9 cellular contexts compared by ENCODE assay signal in the genomic region with DNA sequence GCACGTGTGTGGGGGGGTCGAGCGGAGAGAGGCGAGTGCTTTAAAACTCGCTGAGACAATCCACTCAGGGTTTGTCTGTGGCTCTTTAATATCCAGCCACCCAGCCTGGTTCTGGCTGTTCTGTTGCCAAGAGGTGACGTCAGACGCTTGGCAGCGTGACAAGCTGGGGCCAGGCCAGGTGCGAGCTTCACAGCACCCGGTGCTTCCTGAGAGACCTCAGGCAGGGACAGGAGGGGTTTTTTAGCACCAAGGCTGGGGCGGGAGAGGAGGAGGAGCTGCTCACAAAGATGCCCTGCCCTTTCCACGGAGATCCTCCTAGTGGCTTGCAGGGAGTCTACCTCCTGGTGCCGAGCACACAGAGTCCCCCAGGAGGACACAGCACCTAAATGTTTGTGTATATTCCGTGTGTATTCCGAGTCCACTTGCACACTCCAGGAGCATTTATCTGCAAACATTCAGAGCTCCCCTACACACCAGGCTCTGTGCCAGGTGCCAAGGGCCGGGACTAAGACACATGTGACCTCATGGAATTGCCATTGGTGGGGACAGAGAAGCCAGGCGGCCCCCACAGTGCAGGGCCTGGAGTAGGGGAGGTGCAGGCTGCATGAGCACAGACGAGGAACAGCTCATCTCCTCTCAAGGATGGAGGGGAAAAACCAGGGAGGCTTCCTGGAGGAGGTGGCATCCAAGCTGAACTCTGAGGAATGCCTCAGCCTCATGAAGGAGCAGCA.
DNase-seq lines count a peak whose midpoint lies in the region; ATAC-seq, FAIRE-seq and TF ChIP-seq lines count a peak whose summit lies in the region.
"Had no signal": no experiment of that assay in that cellular context is flagged by ENCODE, and none has a peak within 500 bp of the region (broad histone marks: within the 10 kb centered on the region; RNA-seq: fewer than 3 reads in every experiment).

No MANE protein-coding gene starts in this region.

- TF ChIP-seq CTCF in heart right ventricle (IDR thresholded peaks at IDR 0.05): no peak
- TF ChIP-seq CTCF in thyroid gland (IDR thresholded peaks at IDR 0.05): no peak

- H3K9me3 ChIP-seq in heart right ventricle: no peaks in the 10 kb centered on the region
- no peaks in the 10 kb centered on the region for H3K9me3 ChIP-seq in thyroid gland
- H3K9me3 ChIP-seq: SJSA1 had no signal

- no peak for FAIRE-seq in RCC 7860 (lab: Jason Lieb, UNC)

- H3K4me3 ChIP-seq in heart right ventricle: no peak overlapping the region
- H3K4me3 ChIP-seq in thyroid gland (replicated peaks in 1 of 3): no peak overlapping the region
- H3K4me3 ChIP-seq: SJSA1 had no signal

- DNase-seq in stimulated activated CD4-positive, alpha-beta T cell treated with anti-CD3 and anti-CD28 coated beads, Interleukin-1b, Interleukin-23, amount 100 ng/mL, for 48 hours: peak; percentile 8
- DNase-seq in stimulated activated CD4-positive, alpha-beta T cell treated with anti-CD3 and anti-CD28 coated beads, Interleukin-4, amount 100 ng/mL, for 24 hours: no peak
- peak; percentile 8 for DNase-seq in RCC 7860 (ENCODE audit: low spot score)
- peak; percentile 67 to 72 for DNase-seq in heart right ventricle
- peak; percentile 91 to 92 for DNase-seq in thyroid gland
- DNase-seq in T-helper 9 cell: no peak
- DNase-seq in iPS-NIHi7 (ENCODE audit: extremely low spot score): no peak

- H3K36me3 ChIP-seq in heart right ventricle (no peaks in the 10 kb centered on the region), thyroid gland (no peaks in the 10 kb centered on the region)
- H3K36me3 ChIP-seq: SJSA1 had no signal

- H3K27ac ChIP-seq in heart right ventricle (no peak overlapping the region), thyroid gland (no peak overlapping the region)
- H3K27ac ChIP-seq: SJSA1 had no signal

- 7 to 12% methylated on average over 18 of the region's 18 CpGs for WGBS in heart right ventricle, 2 donors
- 8 to 10% methylated on average over 11 to 18 of the region's 18 CpGs for WGBS in thyroid gland, 2 donors

- peaks cover 0 to 23% (median 2%) of the 10 kb centered on the region in 7 donors for H3K27me3 ChIP-seq in heart right ventricle
- no peaks in the 10 kb centered on the region for H3K27me3 ChIP-seq in thyroid gland
- H3K27me3 ChIP-seq: SJSA1 had no signal

- ATAC-seq in heart right ventricle: peak; percentile 61 to 93 (median 88)
- no peak for ATAC-seq in GM19455 (IDR thresholded peaks at IDR 0.05; ENCODE audit: unreplicated experiment)

- H3K4me1 ChIP-seq in heart right ventricle (peaks cover 0 to 16% (median 8%) of the 10 kb centered on the region in 9 donors), thyroid gland (peaks cover 14 to 19% of the 10 kb centered on the region in 2 donors)
- H3K4me1 ChIP-seq: SJSA1 had no signal

- no peak for TF ChIP-seq POLR2A in thyroid gland (IDR thresholded peaks at IDR 0.05)

- intact Hi-C loops in heart right ventricle (cut with DNase I) (no loop called here), thyroid gland (cut with DNase I) (no loop called here)

Comparison
In these comparisons a context has a peak if more than half of its experiments do, and no peak if none do; other contexts are left out.
1. DNase-seq: peak in stimulated activated CD4-positive, alpha-beta T cell treated with anti-CD3 and anti-CD28 coated beads, Interleukin-1b, Interleukin-23, amount 100 ng/mL, for 48 hours (single experiment), RCC 7860 (single experiment), heart right ventricle (2 of 2) and thyroid gland (2 of 2); none in stimulated activated CD4-positive, alpha-beta T cell treated with anti-CD3 and anti-CD28 coated beads, Interleukin-4, amount 100 ng/mL, for 24 hours (single experiment), T-helper 9 cell (single experiment) and iPS-NIHi7 (single experiment).